ENCODE assay signal across 21 cellular contexts in the genomic region with DNA sequence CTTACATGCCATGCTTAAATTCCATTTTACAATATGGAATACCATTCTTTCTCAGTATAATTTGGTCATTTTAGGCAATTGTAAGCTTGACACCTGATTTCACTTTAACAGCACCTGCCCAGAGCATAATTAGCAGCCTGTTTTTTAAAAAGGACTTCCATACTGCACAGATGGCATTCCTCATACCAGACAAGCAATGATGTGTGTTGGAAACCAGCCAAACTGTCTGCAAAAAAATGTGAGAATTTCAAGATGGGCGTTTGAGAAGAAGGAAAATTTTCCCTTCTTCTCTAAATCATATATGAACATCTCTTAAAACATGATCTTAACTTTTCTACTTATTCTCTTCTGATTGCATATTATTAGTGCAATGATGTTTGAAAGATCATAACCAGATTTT. TPM values are rescaled to one million over a fixed set of nuclear protein-coding genes. Genes with fewer than 3 reads are reported as not detected.
DNase-seq lines count a peak whose midpoint lies in the region; ATAC-seq and TF ChIP-seq lines count a peak whose summit lies in the region.
"Had no signal": no experiment of that assay in that cellular context is flagged by ENCODE, and none has a peak within 500 bp of the region (broad histone marks: within the 10 kb centered on the region; RNA-seq: fewer than 3 reads in every experiment).

No MANE protein-coding gene starts in this region.

- H3K27me3 ChIP-seq in HAP-1 (ENCODE audit: low read depth): no peaks in the 10 kb centered on the region
- H3K27me3 ChIP-seq: breast epithelium, tibial nerve had no signal

- H3K9me3 Mint-ChIP-seq in mesothelial cell of epicardium: no peaks in the 10 kb centered on the region

- no peaks in the 10 kb centered on the region for H3K36me3 ChIP-seq in HAP-1 (replicated peaks)
- H3K36me3 ChIP-seq: breast epithelium had no signal

- H3K4me3 Mint-ChIP-seq in mesothelial cell of epicardium: no peak overlapping the region
- H3K4me3 Mint-ChIP-seq: activated naive CD4-positive, alpha-beta T cell treated with anti-CD3 and anti-CD28 coated beads, Interleukin-2, amount 10 ng/mL, durations not matched to agents 7 days and 5 days; effector memory CD8-positive, alpha-beta T cell had no signal

- ATAC-seq in HG03571 (IDR thresholded peaks at IDR 0.05; ENCODE audit: unreplicated experiment): no peak
- ATAC-seq: effector memory CD8-positive, alpha-beta T cell; K562; left colon; right cardiac atrium had no signal

- no peak overlapping the region for H3K4me3 ChIP-seq in HAP-1
- H3K4me3 ChIP-seq: breast epithelium, K562, PC-9, tibial nerve had no signal

- H3K27ac Mint-ChIP-seq in mesothelial cell of epicardium: peak overlapping the region; percentile 78
- H3K27ac Mint-ChIP-seq: activated naive CD4-positive, alpha-beta T cell treated with anti-CD3 and anti-CD28 coated beads, Interleukin-2, amount 10 ng/mL, durations not matched to agents 7 days and 5 days; effector memory CD8-positive, alpha-beta T cell had no signal

- in situ Hi-C loops in HAP-1 (cut with MboI; ENCODE audit: low sequenced_read_pairs): no loop called here

- DNase-seq in NCI-H1105 treated with DMSO at 0.1 percent for 48 hours (lab: John Stamatoyannopoulos, UW) (peak; percentile 77), NCI-H524 (lab: John Stamatoyannopoulos, UW) (peak; percentile 43 to 86), cerebellar cortex (ENCODE audit: low spot score) (peak; percentile 5), mesothelial cell of epicardium (ENCODE audit: low spot score in 2 of 2, unreplicated experiment in 2 of 2) (no peak), T1000 (lab: John Stamatoyannopoulos, UW) (no peak), HAP-1 (ENCODE audit: low spot score in 2 of 2) (no peak)
- DNase-seq: activated CD4-positive, alpha-beta T cell treated with anti-CD3 and anti-CD28 coated beads for 48 hours; activated naive CD4-positive, alpha-beta T cell treated with anti-CD3 and anti-CD28 coated beads, Interleukin-2, amount 10 ng/mL, durations not matched to agents 7 days and 5 days; effector memory CD8-positive, alpha-beta T cell; GOT3; left colon; NCI-H2227 treated with DMSO at 0.1 percent for 48 hours; nucleus accumbens; right cardiac atrium; stimulated activated naive CD4-positive, alpha-beta T cell had no signal

- H3K36me3 Mint-ChIP-seq in mesothelial cell of epicardium: no peaks in the 10 kb centered on the region
- H3K36me3 Mint-ChIP-seq: activated naive CD4-positive, alpha-beta T cell treated with anti-CD3 and anti-CD28 coated beads, Interleukin-2, amount 10 ng/mL, durations not matched to agents 7 days and 5 days had no signal

- no peaks in the 10 kb centered on the region for H3K27me3 Mint-ChIP-seq in mesothelial cell of epicardium (ENCODE audit: low read depth)
- H3K27me3 Mint-ChIP-seq: activated naive CD4-positive, alpha-beta T cell treated with anti-CD3 and anti-CD28 coated beads, Interleukin-2, amount 10 ng/mL, durations not matched to agents 7 days and 5 days; effector memory CD8-positive, alpha-beta T cell had no signal

- H3K4me1 ChIP-seq in HAP-1: peaks cover 3% of the 10 kb centered on the region
- H3K4me1 ChIP-seq: breast epithelium had no signal

- H3K9me3 ChIP-seq in HAP-1: no peaks in the 10 kb centered on the region

- no peak for TF ChIP-seq CTCF in mesothelial cell of epicardium (IDR thresholded peaks at IDR 0.05; ENCODE audit: unreplicated experiment)

- H3K4me1 Mint-ChIP-seq in mesothelial cell of epicardium: peaks cover 11% of the 10 kb centered on the region
- H3K4me1 Mint-ChIP-seq: activated naive CD4-positive, alpha-beta T cell treated with anti-CD3 and anti-CD28 coated beads, Interleukin-2, amount 10 ng/mL, durations not matched to agents 7 days and 5 days had no signal

RNA-seq across cellular contexts. Expression of a gene that starts 40.4 kb away (rescaled TPM):
- 0.95 to 1.1 TPM (median 1.0 TPM) in 3 replicates for total RNA-seq in mesothelial cell of epicardium
- total RNA-seq: fibroblast of villous mesenchyme, PC-9 had no signal

Comparison
In these comparisons a context has a peak if more than half of its experiments do, and no peak if none do; other contexts are left out.
1. DNase-seq: peak in NCI-H1105 treated with DMSO at 0.1 percent for 48 hours (single experiment), NCI-H524 (2 of 2) and cerebellar cortex (single experiment); none in mesothelial cell of epicardium (0 of 2), T1000 (single experiment) and HAP-1 (0 of 2).